20 cellular contexts compared by ENCODE assay signal in genomic region chr2:218244204-218244603, GRCh38. TPM values are rescaled to one million over a fixed set of nuclear protein-coding genes. Genes with fewer than 3 reads are reported as not detected.
DNase-seq lines count a peak whose midpoint lies in the region; ATAC-seq, FAIRE-seq and TF ChIP-seq lines count a peak whose summit lies in the region.
"Had no signal": no experiment of that assay in that cellular context is flagged by ENCODE, and none has a peak within 500 bp of the region (broad histone marks: within the 10 kb centered on the region; RNA-seq: fewer than 3 reads in every experiment).

No MANE protein-coding gene starts in this region.

- H3K9ac ChIP-seq in HepG2 (ENCODE audit: insufficient read depth, low read depth, low read length) (no peak overlapping the region), smooth muscle cell (ENCODE audit: low read depth) (no peak overlapping the region)
- H3K9ac ChIP-seq: GM23248 had no signal

- H3K27ac ChIP-seq in HepG2 (ENCODE audit: extremely low read length, insufficient read depth, low read length) (no peak overlapping the region), right lobe of liver (no peak overlapping the region), smooth muscle cell (ENCODE audit: low read depth) (no peak overlapping the region)
- H3K27ac ChIP-seq: GM23248 had no signal

- no peak overlapping the region for H3K4me3 Mint-ChIP-seq in activated CD4-positive, alpha-beta memory T cell treated with anti-CD3 and anti-CD28 coated beads, Interleukin-2, amount 10 ng/mL, durations not matched to agents 7 days and 5 days
- H3K4me3 Mint-ChIP-seq in immature natural killer cell = no peak overlapping the region
- H3K4me3 Mint-ChIP-seq: neural crest cell, T-cell had no signal

- 84% methylated on average over 1 of the region's 1 CpG for WGBS in HepG2 (ENCODE audit: low lambda C conversion rate)
- WGBS in right lobe of liver (ENCODE audit: insufficient coverage, low coverage, low lambda C conversion rate, missing lambda C conversion rate) = 58% methylated on average over 1 of the region's 1 CpG
- 89% methylated on average over 1 of the region's 1 CpG for WGBS in smooth muscle cell (ENCODE audit: low lambda C conversion rate)

- no peak for TF ChIP-seq CTCF in HepG2 (CRISPR knock-in tag; IDR thresholded peaks at IDR 0.05)
- TF ChIP-seq CTCF in right lobe of liver (IDR thresholded peaks at IDR 0.05) = no peak
- TF ChIP-seq CTCF in smooth muscle cell (IDR thresholded peaks at IDR 0.05; ENCODE audit: borderline replicate concordance, insufficient read depth, poor library complexity, severe bottlenecking) = no peak

- H3K4me1 ChIP-seq in HepG2 (ENCODE audit: insufficient read depth, low read length) (peaks cover 31% of the 10 kb centered on the region), right lobe of liver (no peaks in the 10 kb centered on the region), smooth muscle cell (ENCODE audit: low read depth) (no peaks in the 10 kb centered on the region)

- H3K79me2 ChIP-seq in HepG2 (ENCODE audit: insufficient read depth, low read length) = no peaks in the 10 kb centered on the region
- H3K79me2 ChIP-seq in smooth muscle cell (ENCODE audit: low read depth) = peaks cover 66% of the 10 kb centered on the region

- TF ChIP-seq POLR2A in HepG2 (IDR thresholded peaks at IDR 0.05; ENCODE audit: insufficient read depth in 1 of 2, low read depth in 2 of 2, low read length in 2 of 2) (no peak), right lobe of liver (IDR thresholded peaks at IDR 0.05) (no peak)

- DNase-seq in HepG2 (ENCODE audit: low spot score) = no peak
- DNase-seq in right lobe of liver = no peak
- DNase-seq in activated CD4-positive, alpha-beta memory T cell treated with anti-CD3 and anti-CD28 coated beads, Interleukin-2, amount 10 ng/mL, durations not matched to agents 7 days and 5 days = no peak
- DNase-seq in immature natural killer cell = no peak
- DNase-seq in smooth muscle cell (lab: John Stamatoyannopoulos, UW; ENCODE audit: unreplicated experiment) = no peak
- DNase-seq in nucleus accumbens (lab: John Stamatoyannopoulos, UW) = no peak
- no peak for DNase-seq in NCI-H69 (lab: John Stamatoyannopoulos, UW)
- DNase-seq: activated CD4-positive, alpha-beta T cell treated with anti-CD3 and anti-CD28 coated beads for 4 hours; activated CD8-positive, alpha-beta memory T cell treated with anti-CD3 and anti-CD28 coated beads, Interleukin-2, amount 50 U/mL, for 4 hours; DMS79; foreskin fibroblast; GM23248; NCI-H1092; NCI-H187 treated with DMSO at 0.1 percent for 48 hours; NCI-H345; SHP77 treated with DMSO at 0.1 percent for 48 hours had no signal

- peaks cover 20% of the 10 kb centered on the region for H3F3A ChIP-seq in smooth muscle cell (ENCODE audit: low read depth)

- H3K27me3 ChIP-seq in HepG2 (ENCODE audit: control insufficient read depth in 1 of 2, insufficient read depth in 2 of 2, low read length in 2 of 2) (no peaks in the 10 kb centered on the region), right lobe of liver (no peaks in the 10 kb centered on the region), smooth muscle cell (ENCODE audit: low read depth) (no peaks in the 10 kb centered on the region)

- H3K4me3 ChIP-seq in HepG2 (replicated peaks in 1 of 3; ENCODE audit: insufficient read depth in 1 of 3, low read depth in 2 of 3, low read length in 3 of 3) (no peak overlapping the region), right lobe of liver (no peak overlapping the region), smooth muscle cell (no peak overlapping the region)
- H3K4me3 ChIP-seq: GM23248, thoracic aorta had no signal

- CTCF ChIA-PET in HepG2 (lab: Yijun Ruan, JAX; ENCODE audit: low intra/inter-chr PET ratio, low total read pairs) = no interaction called here
- CTCF ChIA-PET in activated CD4-positive, alpha-beta memory T cell treated with anti-CD3 and anti-CD28 coated beads, Interleukin-2, amount 10 ng/mL, durations not matched to agents 7 days and 5 days (lab: Charles Lee) = interaction anchor here (1.2 to 1.7 kb wide), 2 partner anchors 13 to 15 kb away, joined by 5 to 9 read pairs; no protein-coding TSS in a partner anchor

- H4K20me1 ChIP-seq in HepG2 (ENCODE audit: insufficient read depth, low read length) (peaks cover 5% of the 10 kb centered on the region; the same call in 1 of the 2 replicates), smooth muscle cell (ENCODE audit: low read depth) (peaks cover 99% of the 10 kb centered on the region)

- H3K9me3 ChIP-seq in HepG2 (ENCODE audit: low read length) (no peaks in the 10 kb centered on the region), right lobe of liver (no peaks in the 10 kb centered on the region), smooth muscle cell (replicated peaks; ENCODE audit: low read depth) (no peaks in the 10 kb centered on the region)
- H3K9me3 ChIP-seq: thoracic aorta had no signal

- FAIRE-seq in HepG2 (lab: Jason Lieb, UNC) = no peak

- no peak for TF ChIP-seq RAD21 in HepG2 (CRISPR knock-in tag; IDR thresholded peaks at IDR 0.05)

- H2AFZ ChIP-seq in HepG2 (ENCODE audit: low read length) (no peak overlapping the region), smooth muscle cell (ENCODE audit: low read depth) (no peak overlapping the region)
- H2AFZ ChIP-seq: GM23248 had no signal

- no peaks in the 10 kb centered on the region for H3K9me3 Mint-ChIP-seq in activated CD4-positive, alpha-beta memory T cell treated with anti-CD3 and anti-CD28 coated beads, Interleukin-2, amount 10 ng/mL, durations not matched to agents 7 days and 5 days
- no peaks in the 10 kb centered on the region for H3K9me3 Mint-ChIP-seq in immature natural killer cell
- H3K9me3 Mint-ChIP-seq: neural crest cell, T-cell had no signal

- ATAC-seq in HepG2 (peak; percentile 16; the same call in 2 of the 3 replicates), right lobe of liver (no peak)
- ATAC-seq: left lobe of liver, T-cell had no signal

- no peak for TF ChIP-seq EP300 in HepG2 (IDR thresholded peaks at IDR 0.05; ENCODE audit: low read depth in 2 of 2, low read length in 2 of 2)
- TF ChIP-seq EP300 in HepG2 (CRISPR knock-in tag; IDR thresholded peaks at IDR 0.05; ENCODE audit: borderline replicate concordance) = no peak

- H3K4me2 ChIP-seq in HepG2 (ENCODE audit: low read depth, low read length) (no peak overlapping the region), smooth muscle cell (no peak overlapping the region)

- H3K27me3 Mint-ChIP-seq in activated CD4-positive, alpha-beta memory T cell treated with anti-CD3 and anti-CD28 coated beads, Interleukin-2, amount 10 ng/mL, durations not matched to agents 7 days and 5 days = no peaks in the 10 kb centered on the region
- H3K27me3 Mint-ChIP-seq in immature natural killer cell (ENCODE audit: low read depth in 3 of 3) = peaks cover 0 to 3% (median 0%) of the 10 kb centered on the region in 3 donors
- H3K27me3 Mint-ChIP-seq: T-cell had no signal

- H3K36me3 ChIP-seq in HepG2 (replicated peaks in 1 of 2; ENCODE audit: control insufficient read depth in 1 of 2, insufficient read depth in 2 of 2, low read length in 2 of 2) (peaks cover 42 to 75% of the 10 kb centered on the region in 2 experiments), right lobe of liver (peaks cover 5 to 95% (median 33%) of the 10 kb centered on the region in 4 donors), smooth muscle cell (ENCODE audit: low read depth) (peaks cover 49% of the 10 kb centered on the region)

- peaks cover 14% of the 10 kb centered on the region for H3K4me1 Mint-ChIP-seq in activated CD4-positive, alpha-beta memory T cell treated with anti-CD3 and anti-CD28 coated beads, Interleukin-2, amount 10 ng/mL, durations not matched to agents 7 days and 5 days
- peaks cover 30 to 49% of the 10 kb centered on the region in 2 donors for H3K4me1 Mint-ChIP-seq in immature natural killer cell
- H3K4me1 Mint-ChIP-seq: neural crest cell had no signal

- in situ Hi-C loops in HepG2 (cut with HindIII; ENCODE audit: extremely low pct_ligation_motif_present, low pct_unique_long_range_greater_than_20kb) = no loop called here

- peaks cover 95% of the 10 kb centered on the region for H3K36me3 Mint-ChIP-seq in activated CD4-positive, alpha-beta memory T cell treated with anti-CD3 and anti-CD28 coated beads, Interleukin-2, amount 10 ng/mL, durations not matched to agents 7 days and 5 days (ENCODE audit: low read depth)
- peaks cover 9 to 58% (median 38%) of the 10 kb centered on the region in 3 donors for H3K36me3 Mint-ChIP-seq in immature natural killer cell

- BruUV-seq in HepG2 (replicated peaks; lab: Mats Ljungman, UMichigan) = TSS peak; percentile 18

- intact Hi-C loops in HepG2 (cut with micrococcal nuclease; ENCODE audit: unreplicated experiment) = no loop called here
- intact Hi-C loops in right lobe of liver (cut with DNase I) = no loop called here

- H3K27ac Mint-ChIP-seq in activated CD4-positive, alpha-beta memory T cell treated with anti-CD3 and anti-CD28 coated beads, Interleukin-2, amount 10 ng/mL, durations not matched to agents 7 days and 5 days = peak overlapping the region; percentile 1
- H3K27ac Mint-ChIP-seq in immature natural killer cell = peak overlapping the region; percentile 10 to 82 (median 58)

- POLR2A ChIA-PET in HepG2 (lab: Yijun Ruan, JAX) = interaction anchor here (1.2 to 1.5 kb wide), 5 partner anchors 18 to 79 kb away, joined by 3 to 10 read pairs (median 4); partner anchors contain the start of genes AAMP and PNKD
- POLR2A ChIA-PET in activated CD4-positive, alpha-beta memory T cell treated with anti-CD3 and anti-CD28 coated beads, Interleukin-2, amount 10 ng/mL, durations not matched to agents 7 days and 5 days (lab: Charles Lee) = interaction anchor here (0.8 to 6.0 kb wide), 4 partner anchors 8 to 13 kb away, joined by 3 to 46 read pairs (median 6); no protein-coding TSS in a partner anchor

RNA-seq across cellular contexts. Expression of gene GPBAR1, which starts 16.6 kb away (rescaled TPM):
- total RNA-seq in HepG2 (2016; rRNA removed; fragmentation: Illumina TruSeq; extraction: Trizol) (0.09 TPM in 1 of 2 replicates, not detected in the other), right lobe of liver (1 to 10 TPM in 2 of 6 experiments, under 1 TPM in 4; 0.56 to 3.2 (median 0.94) TPM), smooth muscle cell (0.94 and 1.3 TPM in 2 replicates)
- total RNA-seq in HepG2 (2016; cell fraction: cytosol; rRNA removed; fragmentation: Illumina TruSeq; extraction: Trizol; ENCODE audit: low read depth) = not detected in 2 replicates
- 0.15 TPM in 1 of 2 replicates, not detected in the other for total RNA-seq in HepG2 (2016; cell fraction: insoluble cytoplasmic fraction; rRNA removed; fragmentation: Illumina TruSeq; extraction: Trizol)
- 0.17 TPM in 1 of 2 replicates, not detected in the other for total RNA-seq in HepG2 (2016; cell fraction: membrane; rRNA removed; fragmentation: Illumina TruSeq; extraction: Trizol)
- total RNA-seq in HepG2 (2016; cell fraction: nucleus; rRNA removed; fragmentation: Illumina TruSeq; extraction: Trizol) = 0.25 and 0.38 TPM in 2 replicates
- polyA plus RNA-seq in HepG2 (2011; rRNA removed) (0.05 and 0.09 TPM in 2 replicates), immature natural killer cell (1 to 10 TPM in 1 of 3 donors, under 1 TPM in 2; 0.19 to 2.9 (median 0.22) TPM), smooth muscle cell (1.6 and 2.6 TPM in 2 replicates)
- 0.05 and 0.12 TPM in 2 replicates for polyA plus RNA-seq in HepG2 (2011; cell fraction: cytosol; rRNA removed)
- 0.45 and 0.68 TPM in 2 replicates for polyA plus RNA-seq in HepG2 (2011; cell fraction: nucleus; rRNA removed)
- polyA plus RNA-seq in HepG2 (2012) = 0.09 and 0.11 TPM in 2 replicates
- polyA plus RNA-seq in HepG2 (2016; cell fraction: cytosol; fragmentation: Illumina TruSeq; extraction: Trizol; ENCODE audit: low read depth) = 0.08 and 0.22 TPM in 2 replicates
- 0.16 TPM in 1 of 2 replicates, not detected in the other for polyA plus RNA-seq in HepG2 (2016; cell fraction: insoluble cytoplasmic fraction; fragmentation: Illumina TruSeq; extraction: Trizol; ENCODE audit: low read depth)
- 0.22 and 0.27 TPM in 2 replicates for polyA plus RNA-seq in HepG2 (2016; cell fraction: membrane; fragmentation: Illumina TruSeq; extraction: Trizol; ENCODE audit: low read depth)
- not detected in 2 replicates for polyA plus RNA-seq in HepG2 (2016; cell fraction: nucleus; fragmentation: Illumina TruSeq; extraction: Trizol; ENCODE audit: insufficient read depth, low read depth)
- polyA minus RNA-seq in HepG2 (2011; rRNA and poly(A)+ RNA removed; ENCODE audit: low replicate concordance) = 0.12 and 1.2 TPM in 2 replicates
- polyA minus RNA-seq in HepG2 (2011; cell fraction: cytosol; rRNA and poly(A)+ RNA removed) = not detected in 2 replicates
- 1.2 and 1.5 TPM in 2 replicates for polyA minus RNA-seq in HepG2 (2011; cell fraction: nucleus; rRNA and poly(A)+ RNA removed)
- total RNA-seq in activated CD4-positive, alpha-beta memory T cell treated with anti-CD3 and anti-CD28 coated beads, Interleukin-2, amount 10 ng/mL, durations not matched to agents 7 days and 5 days = under 1 TPM; 0.68 to 0.75 TPM
- total RNA-seq: GM23248 had no signal
- polyA plus RNA-seq: GM23248 had no signal

RNA-seq across cellular contexts. Expression of gene AAMP, which starts 25.7 kb away (rescaled TPM):
- total RNA-seq in HepG2 (2016; rRNA removed; fragmentation: Illumina TruSeq; extraction: Trizol) = 186 and 241 TPM in 2 replicates
- 26.6 and 29.2 TPM in 2 replicates for total RNA-seq in HepG2 (2016; cell fraction: cytosol; rRNA removed; fragmentation: Illumina TruSeq; extraction: Trizol; ENCODE audit: low read depth)
- total RNA-seq in HepG2 (2016; cell fraction: insoluble cytoplasmic fraction; rRNA removed; fragmentation: Illumina TruSeq; extraction: Trizol) = 202 and 247 TPM in 2 replicates
- total RNA-seq in HepG2 (2016; cell fraction: membrane; rRNA removed; fragmentation: Illumina TruSeq; extraction: Trizol) = 56.8 and 59.3 TPM in 2 replicates
- total RNA-seq in HepG2 (2016; cell fraction: nucleus; rRNA removed; fragmentation: Illumina TruSeq; extraction: Trizol) = 85.4 and 91.7 TPM in 2 replicates
- 110 and 119 TPM in 2 replicates for polyA plus RNA-seq in HepG2 (2011; rRNA removed)
- 138 and 202 TPM in 2 replicates for polyA plus RNA-seq in HepG2 (2011; cell fraction: cytosol; rRNA removed)
- polyA plus RNA-seq in HepG2 (2011; cell fraction: nucleus; rRNA removed) = 161 and 181 TPM in 2 replicates
- polyA plus RNA-seq in HepG2 (2012) = 99.2 and 104 TPM in 2 replicates
- polyA plus RNA-seq in HepG2 (2016; cell fraction: cytosol; fragmentation: Illumina TruSeq; extraction: Trizol; ENCODE audit: low read depth) = 13.9 and 16.0 TPM in 2 replicates
- polyA plus RNA-seq in HepG2 (2016; cell fraction: insoluble cytoplasmic fraction; fragmentation: Illumina TruSeq; extraction: Trizol; ENCODE audit: low read depth) = 224 and 231 TPM in 2 replicates
- polyA plus RNA-seq in HepG2 (2016; cell fraction: membrane; fragmentation: Illumina TruSeq; extraction: Trizol; ENCODE audit: low read depth) = 30.9 and 33.2 TPM in 2 replicates
- polyA plus RNA-seq in HepG2 (2016; cell fraction: nucleus; fragmentation: Illumina TruSeq; extraction: Trizol; ENCODE audit: insufficient read depth, low read depth) = 127 and 131 TPM in 2 replicates
- 41.5 and 143 TPM in 2 replicates for polyA minus RNA-seq in HepG2 (2011; rRNA and poly(A)+ RNA removed; ENCODE audit: low replicate concordance)
- 58.2 and 63.3 TPM in 2 replicates for polyA minus RNA-seq in HepG2 (2011; cell fraction: cytosol; rRNA and poly(A)+ RNA removed)
- 39.9 and 43.6 TPM in 2 replicates for polyA minus RNA-seq in HepG2 (2011; cell fraction: nucleus; rRNA and poly(A)+ RNA removed)
- total RNA-seq in right lobe of liver = 10 to 100 TPM; 40.0 to 99.5 (median 45.2) TPM
- 10 to 100 TPM; 44.2 to 46.8 TPM for total RNA-seq in activated CD4-positive, alpha-beta memory T cell treated with anti-CD3 and anti-CD28 coated beads, Interleukin-2, amount 10 ng/mL, durations not matched to agents 7 days and 5 days
- 100 to 1,000 TPM in 2 of 3 donors, 10 to 100 TPM in 1; 71.8 to 158 (median 101) TPM for polyA plus RNA-seq in immature natural killer cell
- 58.9 and 71.5 TPM in 2 replicates for total RNA-seq in smooth muscle cell
- polyA plus RNA-seq in smooth muscle cell = 95.8 and 135 TPM in 2 replicates

RNA-seq across cellular contexts. Expression of gene PNKD, which starts 26.1 kb away (rescaled TPM):
- total RNA-seq in HepG2 (2016; rRNA removed; fragmentation: Illumina TruSeq; extraction: Trizol) (50.0 and 55.9 TPM in 2 replicates), right lobe of liver (100 to 1,000 TPM in 4 of 6 experiments, 10 to 100 TPM in 2; 78.5 to 137 (median 115) TPM), smooth muscle cell (26.1 and 42.0 TPM in 2 replicates)
- total RNA-seq in HepG2 (2016; cell fraction: cytosol; rRNA removed; fragmentation: Illumina TruSeq; extraction: Trizol; ENCODE audit: low read depth) = 21.6 and 27.3 TPM in 2 replicates
- total RNA-seq in HepG2 (2016; cell fraction: insoluble cytoplasmic fraction; rRNA removed; fragmentation: Illumina TruSeq; extraction: Trizol) = 48.3 and 59.8 TPM in 2 replicates
- total RNA-seq in HepG2 (2016; cell fraction: membrane; rRNA removed; fragmentation: Illumina TruSeq; extraction: Trizol) = 30.6 and 30.7 TPM in 2 replicates
- total RNA-seq in HepG2 (2016; cell fraction: nucleus; rRNA removed; fragmentation: Illumina TruSeq; extraction: Trizol) = 34.2 and 39.5 TPM in 2 replicates
- polyA plus RNA-seq in HepG2 (2011; rRNA removed) (78.0 and 80.4 TPM in 2 replicates), immature natural killer cell (100 to 1,000 TPM in 1 of 3 donors, 10 to 100 TPM in 2; 96.3 to 145 (median 98.9) TPM), smooth muscle cell (109 and 126 TPM in 2 replicates)
- 48.4 and 76.6 TPM in 2 replicates for polyA plus RNA-seq in HepG2 (2011; cell fraction: cytosol; rRNA removed)
- 76.3 and 77.5 TPM in 2 replicates for polyA plus RNA-seq in HepG2 (2011; cell fraction: nucleus; rRNA removed)
- polyA plus RNA-seq in HepG2 (2012) = 59.5 and 60.9 TPM in 2 replicates
- polyA plus RNA-seq in HepG2 (2016; cell fraction: cytosol; fragmentation: Illumina TruSeq; extraction: Trizol; ENCODE audit: low read depth) = 24.9 and 29.3 TPM in 2 replicates
- polyA plus RNA-seq in HepG2 (2016; cell fraction: insoluble cytoplasmic fraction; fragmentation: Illumina TruSeq; extraction: Trizol; ENCODE audit: low read depth) = 58.0 and 59.1 TPM in 2 replicates
- polyA plus RNA-seq in HepG2 (2016; cell fraction: membrane; fragmentation: Illumina TruSeq; extraction: Trizol; ENCODE audit: low read depth) = 31.6 and 35.4 TPM in 2 replicates
- polyA plus RNA-seq in HepG2 (2016; cell fraction: nucleus; fragmentation: Illumina TruSeq; extraction: Trizol; ENCODE audit: insufficient read depth, low read depth) = 73.5 and 80.9 TPM in 2 replicates
- 33.3 and 44.2 TPM in 2 replicates for polyA minus RNA-seq in HepG2 (2011; rRNA and poly(A)+ RNA removed; ENCODE audit: low replicate concordance)
- 15.5 and 20.7 TPM in 2 replicates for polyA minus RNA-seq in HepG2 (2011; cell fraction: cytosol; rRNA and poly(A)+ RNA removed)
- polyA minus RNA-seq in HepG2 (2011; cell fraction: nucleus; rRNA and poly(A)+ RNA removed) = 9.7 and 10.9 TPM in 2 replicates
- 10 to 100 TPM; 30.1 to 31.8 TPM for total RNA-seq in activated CD4-positive, alpha-beta memory T cell treated with anti-CD3 and anti-CD28 coated beads, Interleukin-2, amount 10 ng/mL, durations not matched to agents 7 days and 5 days

RNA-seq across cellular contexts. Expression of gene ARPC2, which starts 27.2 kb away (rescaled TPM):
- total RNA-seq in HepG2 (2016; rRNA removed; fragmentation: Illumina TruSeq; extraction: Trizol) (168 and 201 TPM in 2 replicates), right lobe of liver (100 to 1,000 TPM in 1 of 6 experiments, 10 to 100 TPM in 5; 54.9 to 110 (median 78.1) TPM), smooth muscle cell (645 and 653 TPM in 2 replicates)
- 312 and 330 TPM in 2 replicates for total RNA-seq in HepG2 (2016; cell fraction: cytosol; rRNA removed; fragmentation: Illumina TruSeq; extraction: Trizol; ENCODE audit: low read depth)
- total RNA-seq in HepG2 (2016; cell fraction: insoluble cytoplasmic fraction; rRNA removed; fragmentation: Illumina TruSeq; extraction: Trizol) = 163 and 189 TPM in 2 replicates
- total RNA-seq in HepG2 (2016; cell fraction: membrane; rRNA removed; fragmentation: Illumina TruSeq; extraction: Trizol) = 389 and 391 TPM in 2 replicates
- total RNA-seq in HepG2 (2016; cell fraction: nucleus; rRNA removed; fragmentation: Illumina TruSeq; extraction: Trizol) = 103 and 109 TPM in 2 replicates
- polyA plus RNA-seq in HepG2 (2011; rRNA removed) (257 and 303 TPM in 2 replicates), immature natural killer cell (1,000 to 10,000 TPM; 1,394 to 2,060 (median 1,454) TPM), smooth muscle cell (858 and 872 TPM in 2 replicates)
- polyA plus RNA-seq in HepG2 (2011; cell fraction: cytosol; rRNA removed) = 184 and 199 TPM in 2 replicates
- 103 and 125 TPM in 2 replicates for polyA plus RNA-seq in HepG2 (2011; cell fraction: nucleus; rRNA removed)
- polyA plus RNA-seq in HepG2 (2012) = 165 and 176 TPM in 2 replicates
- polyA plus RNA-seq in HepG2 (2016; cell fraction: cytosol; fragmentation: Illumina TruSeq; extraction: Trizol; ENCODE audit: low read depth) = 614 and 653 TPM in 2 replicates
- 342 and 343 TPM in 2 replicates for polyA plus RNA-seq in HepG2 (2016; cell fraction: insoluble cytoplasmic fraction; fragmentation: Illumina TruSeq; extraction: Trizol; ENCODE audit: low read depth)
- 586 and 613 TPM in 2 replicates for polyA plus RNA-seq in HepG2 (2016; cell fraction: membrane; fragmentation: Illumina TruSeq; extraction: Trizol; ENCODE audit: low read depth)
- polyA plus RNA-seq in HepG2 (2016; cell fraction: nucleus; fragmentation: Illumina TruSeq; extraction: Trizol; ENCODE audit: insufficient read depth, low read depth) = 218 and 223 TPM in 2 replicates
- polyA minus RNA-seq in HepG2 (2011; rRNA and poly(A)+ RNA removed; ENCODE audit: low replicate concordance) = 153 and 196 TPM in 2 replicates
- polyA minus RNA-seq in HepG2 (2011; cell fraction: cytosol; rRNA and poly(A)+ RNA removed) = 74.9 and 88.0 TPM in 2 replicates
- 166 and 173 TPM in 2 replicates for polyA minus RNA-seq in HepG2 (2011; cell fraction: nucleus; rRNA and poly(A)+ RNA removed)
- total RNA-seq in activated CD4-positive, alpha-beta memory T cell treated with anti-CD3 and anti-CD28 coated beads, Interleukin-2, amount 10 ng/mL, durations not matched to agents 7 days and 5 days = 100 to 1,000 TPM; 765 to 778 TPM

RNA-seq across cellular contexts. Expression of gene TMBIM1, which starts 48.1 kb away (rescaled TPM):
- 69.7 and 139 TPM in 2 replicates for total RNA-seq in HepG2 (2016; rRNA removed; fragmentation: Illumina TruSeq; extraction: Trizol)
- 37.2 and 38.6 TPM in 2 replicates for total RNA-seq in HepG2 (2016; cell fraction: cytosol; rRNA removed; fragmentation: Illumina TruSeq; extraction: Trizol; ENCODE audit: low read depth)
- total RNA-seq in HepG2 (2016; cell fraction: insoluble cytoplasmic fraction; rRNA removed; fragmentation: Illumina TruSeq; extraction: Trizol) = 57.8 and 142 TPM in 2 replicates
- total RNA-seq in HepG2 (2016; cell fraction: membrane; rRNA removed; fragmentation: Illumina TruSeq; extraction: Trizol) = 88.3 and 90.4 TPM in 2 replicates
- total RNA-seq in HepG2 (2016; cell fraction: nucleus; rRNA removed; fragmentation: Illumina TruSeq; extraction: Trizol) = 108 and 128 TPM in 2 replicates
- polyA plus RNA-seq in HepG2 (2011; rRNA removed) = 127 and 181 TPM in 2 replicates
- 146 and 187 TPM in 2 replicates for polyA plus RNA-seq in HepG2 (2011; cell fraction: cytosol; rRNA removed)
- 207 and 243 TPM in 2 replicates for polyA plus RNA-seq in HepG2 (2011; cell fraction: nucleus; rRNA removed)
- polyA plus RNA-seq in HepG2 (2012) = 254 and 390 TPM in 2 replicates
- polyA plus RNA-seq in HepG2 (2016; cell fraction: cytosol; fragmentation: Illumina TruSeq; extraction: Trizol; ENCODE audit: low read depth) = 33.9 and 35.7 TPM in 2 replicates
- polyA plus RNA-seq in HepG2 (2016; cell fraction: insoluble cytoplasmic fraction; fragmentation: Illumina TruSeq; extraction: Trizol; ENCODE audit: low read depth) = 56.2 and 61.3 TPM in 2 replicates
- polyA plus RNA-seq in HepG2 (2016; cell fraction: membrane; fragmentation: Illumina TruSeq; extraction: Trizol; ENCODE audit: low read depth) = 62.1 and 66.4 TPM in 2 replicates
- 152 and 156 TPM in 2 replicates for polyA plus RNA-seq in HepG2 (2016; cell fraction: nucleus; fragmentation: Illumina TruSeq; extraction: Trizol; ENCODE audit: insufficient read depth, low read depth)
- polyA minus RNA-seq in HepG2 (2011; rRNA and poly(A)+ RNA removed; ENCODE audit: low replicate concordance) = 19.4 and 315 TPM in 2 replicates
- polyA minus RNA-seq in HepG2 (2011; cell fraction: cytosol; rRNA and poly(A)+ RNA removed) = 88.2 and 133 TPM in 2 replicates
- 37.2 and 64.6 TPM in 2 replicates for polyA minus RNA-seq in HepG2 (2011; cell fraction: nucleus; rRNA and poly(A)+ RNA removed)
- 100 to 1,000 TPM; 101 to 160 (median 126) TPM for total RNA-seq in right lobe of liver
- 100 to 1,000 TPM; 105 to 107 TPM for total RNA-seq in activated CD4-positive, alpha-beta memory T cell treated with anti-CD3 and anti-CD28 coated beads, Interleukin-2, amount 10 ng/mL, durations not matched to agents 7 days and 5 days
- polyA plus RNA-seq in immature natural killer cell = 100 to 1,000 TPM; 119 to 268 (median 155) TPM
- total RNA-seq in smooth muscle cell = 109 TPM in 2 replicates
- polyA plus RNA-seq in smooth muscle cell = 121 and 172 TPM in 2 replicates
